In genomic region chrX:65689377-65689776, GRCh38 we compare ENCODE assay signal across 1 cellular context.
TF ChIP-seq lines count a peak whose summit lies in the region.

No MANE protein-coding gene starts in this region.

TF ChIP-seq in GM23338, 12 proteins besides CTCF, POLR2A, EP300 and RAD21 (continued from another document):
- no peak for TF ChIP-seq ZNF462 (CRISPR knock-in tag; IDR thresholded peaks at IDR 0.05)
- TF ChIP-seq EZH2 (IDR thresholded peaks at IDR 0.05; ENCODE audit: low read depth, unreplicated experiment): no peak
- no peak for TF ChIP-seq STAT1 (IDR thresholded peaks at IDR 0.05; ENCODE audit: unreplicated experiment)
- TF ChIP-seq ETS1 (IDR thresholded peaks at IDR 0.05): no peak
- TF ChIP-seq ZNF114 (CRISPR knock-in tag; IDR thresholded peaks at IDR 0.05): no peak
- TF ChIP-seq NANOG (IDR thresholded peaks at IDR 0.05; ENCODE audit: borderline replicate concordance): no peak
